ENCODE assay signal across 13 cellular contexts in genomic region chr4:5784960-5785611, GRCh38.
DNase-seq lines count a peak whose midpoint lies in the region; ATAC-seq and TF ChIP-seq lines count a peak whose summit lies in the region.
"Had no signal": no experiment of that assay in that cellular context is flagged by ENCODE, and none has a peak within 500 bp of the region (broad histone marks: within the 10 kb centered on the region; RNA-seq: fewer than 3 reads in every experiment).

No MANE protein-coding gene starts in this region.

- intact Hi-C loops in Right ventricle myocardium inferior (cut with DNase I) (loop anchor here (5.0 kb wide), 1 partner anchor 73 kb away; the partner anchor contains the start of gene EVC), posterior vena cava (cut with DNase I) (loop anchor here in 1 of 2 donors (10.0 kb wide), 1 partner anchor 80 kb away; the partner anchor contains the start of gene EVC2)

- peaks cover 43% of the 10 kb centered on the region for H3K4me1 Mint-ChIP-seq in HFFc6 (ENCODE audit: low read depth)
- no peaks in the 10 kb centered on the region for H3K4me1 Mint-ChIP-seq in chondrocyte (ENCODE audit: low read depth)
- H3K4me1 Mint-ChIP-seq: activated naive CD8-positive, alpha-beta T cell treated with anti-CD3 and anti-CD28 coated beads for 36 hours had no signal

- H3K27ac Mint-ChIP-seq in HFFc6 (peak overlapping the region; percentile 72), chondrocyte (ENCODE audit: unreplicated experiment) (no peak overlapping the region)
- H3K27ac Mint-ChIP-seq: activated naive CD8-positive, alpha-beta T cell treated with anti-CD3 and anti-CD28 coated beads for 36 hours; dendritic cell treated with granulocyte-macrophage colony-stimulating factor and Interleukin-4, amounts not matched to agents 40 ng/mL and 50 ng/mL, for 4 days had no signal

- TF ChIP-seq CTCF in HFFc6 (IDR thresholded peaks at IDR 0.05): no peak; the same call in 1 of the 2 replicates
- TF ChIP-seq CTCF in chondrocyte (IDR thresholded peaks at IDR 0.05): peak; percentile 17

- H3K27me3 Mint-ChIP-seq in HFFc6 (ENCODE audit: insufficient read depth) (peaks cover 3% of the 10 kb centered on the region; the same call in 1 of the 2 replicates), chondrocyte (ENCODE audit: low read depth) (no peaks in the 10 kb centered on the region)
- H3K27me3 Mint-ChIP-seq: activated naive CD8-positive, alpha-beta T cell treated with anti-CD3 and anti-CD28 coated beads for 36 hours; dendritic cell treated with granulocyte-macrophage colony-stimulating factor and Interleukin-4, amounts not matched to agents 40 ng/mL and 50 ng/mL, for 4 days had no signal

- H3K9me3 Mint-ChIP-seq in HFFc6: no peaks in the 10 kb centered on the region
- no peaks in the 10 kb centered on the region for H3K9me3 Mint-ChIP-seq in chondrocyte (ENCODE audit: low read depth)
- H3K9me3 Mint-ChIP-seq: activated naive CD8-positive, alpha-beta T cell treated with anti-CD3 and anti-CD28 coated beads for 36 hours had no signal

- H3K4me3 Mint-ChIP-seq in HFFc6 (no peak overlapping the region), chondrocyte (ENCODE audit: unreplicated experiment) (no peak overlapping the region)
- H3K4me3 Mint-ChIP-seq: activated naive CD8-positive, alpha-beta T cell treated with anti-CD3 and anti-CD28 coated beads for 36 hours; dendritic cell treated with granulocyte-macrophage colony-stimulating factor and Interleukin-4, amounts not matched to agents 40 ng/mL and 50 ng/mL, for 4 days had no signal

- DNase-seq in HFFc6 (no peak), chondrocyte (ENCODE audit: low spot score) (peak; percentile 37), Right ventricle myocardium inferior (ENCODE audit: missing footprints) (no peak), posterior vena cava (ENCODE audit: low spot score) (peak; percentile 53), midbrain (lab: John Stamatoyannopoulos, UW) (no peak), SIG-M5 (lab: John Stamatoyannopoulos, UW) (no peak)
- DNase-seq in NK-92 treated with Interleukin-12 subunit alpha and Interleukin-12 subunit beta, amount 100 ng/mL, for 24 hours (lab: John Stamatoyannopoulos, UW): no peak
- DNase-seq: activated naive CD8-positive, alpha-beta T cell treated with anti-CD3 and anti-CD28 coated beads for 36 hours; NCI-H2081; stimulated activated naive CD8-positive, alpha-beta T cell treated with anti-CD3 and anti-CD28 coated beads, Interleukin-15, Interleukin-2, amounts not matched to agents 100 U/mL and 50 U/mL, for 24 hours had no signal

- H3K36me3 Mint-ChIP-seq in HFFc6 (ENCODE audit: low read depth) (peaks cover 66% of the 10 kb centered on the region), chondrocyte (ENCODE audit: low read depth) (peaks cover 35% of the 10 kb centered on the region)
- H3K36me3 Mint-ChIP-seq: activated naive CD8-positive, alpha-beta T cell treated with anti-CD3 and anti-CD28 coated beads for 36 hours had no signal

- ATAC-seq in Right ventricle myocardium inferior: peak; percentile 85
- no peak for ATAC-seq in HG03565 (IDR thresholded peaks at IDR 0.05; ENCODE audit: unreplicated experiment)
- ATAC-seq: right lobe of liver; stimulated activated naive CD8-positive, alpha-beta T cell treated with anti-CD3 and anti-CD28 coated beads, Interleukin-15, Interleukin-2, amounts not matched to agents 100 U/mL and 50 U/mL, for 24 hours had no signal

Comparison
In these comparisons a context has a peak if more than half of its experiments do, and no peak if none do; other contexts are left out.
1. DNase-seq: peak in chondrocyte (single experiment) and posterior vena cava (single experiment); none in HFFc6 (single experiment), Right ventricle myocardium inferior (single experiment), NK-92 treated with Interleukin-12 subunit alpha and Interleukin-12 subunit beta, amount 100 ng/mL, for 24 hours (single experiment), midbrain (single experiment) and SIG-M5 (single experiment).